ENCODE assay signal across 13 cellular contexts in the genomic region with DNA sequence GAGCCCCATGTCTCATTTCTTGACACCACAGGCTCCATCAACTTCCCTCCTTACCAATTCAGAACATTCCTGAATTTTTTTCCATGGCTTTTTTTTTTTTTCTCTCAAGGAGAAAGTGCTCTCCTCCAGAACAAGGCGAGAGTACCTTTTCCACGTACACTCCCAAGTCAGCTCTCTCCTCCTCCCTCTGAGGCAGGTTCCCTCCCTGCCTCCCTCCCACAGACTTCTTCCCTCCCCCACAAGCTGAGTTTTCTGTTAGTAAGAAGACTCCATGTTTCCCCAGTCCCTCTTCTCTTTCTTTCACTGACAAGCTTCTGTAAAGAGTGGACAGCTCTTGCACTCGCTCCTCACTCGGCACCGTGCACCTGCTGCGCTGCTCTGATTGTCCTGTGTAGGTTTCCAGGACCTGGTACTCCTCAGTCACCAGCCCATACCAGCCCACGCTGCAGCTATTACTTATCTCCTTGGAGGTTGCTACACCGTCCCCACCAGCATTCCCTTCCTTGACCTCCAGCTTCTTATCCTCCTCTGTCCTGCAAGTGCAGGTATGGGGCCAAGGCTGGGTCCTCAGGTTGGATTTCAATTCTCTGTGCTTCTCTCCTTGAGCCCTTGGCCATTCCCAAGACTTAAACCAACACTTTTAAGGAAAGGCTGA. TPM values are rescaled to one million over a fixed set of nuclear protein-coding genes. Genes with fewer than 3 reads are reported as not detected.
DNase-seq lines count a peak whose midpoint lies in the region; ATAC-seq and TF ChIP-seq lines count a peak whose summit lies in the region.
"Had no signal": no experiment of that assay in that cellular context is flagged by ENCODE, and none has a peak within 500 bp of the region (broad histone marks: within the 10 kb centered on the region; RNA-seq: fewer than 3 reads in every experiment).

No MANE protein-coding gene starts in this region.

- no peak overlapping the region for H4K5ac ChIP-seq in H9 (ENCODE audit: insufficient read length, low read depth, low read length)

- H3K27ac Mint-ChIP-seq in CD4-positive, CD25-positive, alpha-beta regulatory T cell, result peak overlapping the region; percentile 90 to 100 (median 95)
- peak overlapping the region in 2 of 3 experiments; percentile 34 to 70; a peak in 2 of 7 replicates for H3K27ac Mint-ChIP-seq in H9
- peak overlapping the region; percentile 24 for H3K27ac Mint-ChIP-seq in activated T-helper 2 cell treated with anti-CD3 and anti-CD28 coated beads, Interferon-gamma antibody, Interleukin-2, Interleukin-4, amounts not matched to agents 10 μg/mL and 5 μg/mL and 100 μg/mL, durations not matched to agents 14 hours and 24 hours and 36 hours
- H3K27ac Mint-ChIP-seq in naive thymus-derived CD4-positive, alpha-beta T cell, result peak overlapping the region; percentile 87 to 98 (median 94)

- H3K56ac ChIP-seq in H9 (ENCODE audit: insufficient read length, low read depth, low read length), result no peak overlapping the region

- ATAC-seq in CD4-positive, CD25-positive, alpha-beta regulatory T cell (ENCODE audit: low read depth in 2 of 2), result no peak
- ATAC-seq in naive thymus-derived CD4-positive, alpha-beta T cell, result no peak
- ATAC-seq in GM18517 (IDR thresholded peaks at IDR 0.05; ENCODE audit: unreplicated experiment), result no peak

- intact Hi-C loops in activated T-helper 2 cell treated with anti-CD3 and anti-CD28 coated beads, Interferon-gamma antibody, Interleukin-2, Interleukin-4, amounts not matched to agents 10 μg/mL and 5 μg/mL and 100 μg/mL, durations not matched to agents 14 hours and 24 hours and 36 hours (cut with micrococcal nuclease), result no loop called here
- intact Hi-C loops in naive thymus-derived CD4-positive, alpha-beta T cell (cut with micrococcal nuclease), result no loop called here

- POLR2A ChIA-PET in naive thymus-derived CD4-positive, alpha-beta T cell (lab: Charles Lee), result no interaction called here

- H2AFZ ChIP-seq in H9 (ENCODE audit: low read length), result no peak overlapping the region

- H2BK120ac ChIP-seq in H9 (ENCODE audit: low read depth, low read length, poor library complexity, severe bottlenecking), result no peak overlapping the region

- H3K79me1 ChIP-seq in H9 (ENCODE audit: insufficient read depth, low read depth, low read length, poor library complexity, severe bottlenecking), result no peaks in the 10 kb centered on the region

- H3K4me1 ChIP-seq in CD4-positive, CD25-positive, alpha-beta regulatory T cell (ENCODE audit: control insufficient read depth, insufficient read depth, low read length, poor library complexity, severe bottlenecking), result peaks cover 84% of the 10 kb centered on the region
- peaks cover 13% of the 10 kb centered on the region for H3K4me1 ChIP-seq in H9 (ENCODE audit: insufficient read depth, low read length)
- peaks cover 52 to 59% of the 10 kb centered on the region in 2 donors for H3K4me1 ChIP-seq in naive thymus-derived CD4-positive, alpha-beta T cell (ENCODE audit: control insufficient read depth in 2 of 2, insufficient read depth in 2 of 2, low read length in 2 of 2)

- DNase-seq in CD4-positive, CD25-positive, alpha-beta regulatory T cell, result no peak
- DNase-seq in H9 (peak; percentile 22), hypothalamus (lab: John Stamatoyannopoulos, UW) (no peak), NAMALWA (ENCODE audit: low spot score) (no peak)
- DNase-seq in activated T-helper 2 cell treated with anti-CD3 and anti-CD28 coated beads, Interferon-gamma antibody, Interleukin-2, Interleukin-4, amounts not matched to agents 10 μg/mL and 5 μg/mL and 100 μg/mL, durations not matched to agents 14 hours and 24 hours and 36 hours (ENCODE audit: low spot score), result no peak
- no peak for DNase-seq in naive thymus-derived CD4-positive, alpha-beta T cell
- DNase-seq: cerebellar nuclear complex; glutamatergic neuron; retina; SK-N-SH; stimulated activated CD4-positive, alpha-beta T cell treated with anti-CD3 and anti-CD28 coated beads, Interleukin-1b, Interleukin-23, amount 100 ng/mL, for 48 hours; stimulated activated CD8-positive, alpha-beta memory T cell treated with anti-CD3 and anti-CD28 coated beads, Interleukin-4, amount 100 ng/mL, for 48 hours had no signal

- H3K23ac ChIP-seq in H9 (ENCODE audit: insufficient read length, low read depth, low read length), result no peak overlapping the region

- H3K4me2 ChIP-seq in H9 (ENCODE audit: insufficient read depth, insufficient read length, low read length), result no peak overlapping the region
- H3K4me2 ChIP-seq: SK-N-SH had no signal

- peak overlapping the region; percentile 91 for H3K4me3 ChIP-seq in CD4-positive, CD25-positive, alpha-beta regulatory T cell (ENCODE audit: low read depth, low read length)
- no peak overlapping the region for H3K4me3 ChIP-seq in naive thymus-derived CD4-positive, alpha-beta T cell (ENCODE audit: low read length)

- H3T11ph ChIP-seq in H9 (ENCODE audit: low read length), result no peak overlapping the region

- H3K4me3 Mint-ChIP-seq in CD4-positive, CD25-positive, alpha-beta regulatory T cell, result peak overlapping the region; percentile 95 to 97 (median 96)
- peak overlapping the region in 1 of 2 experiments; percentile 10; a peak in 1 of 5 replicates for H3K4me3 Mint-ChIP-seq in H9
- peak overlapping the region; percentile 92 for H3K4me3 Mint-ChIP-seq in activated T-helper 2 cell treated with anti-CD3 and anti-CD28 coated beads, Interferon-gamma antibody, Interleukin-2, Interleukin-4, amounts not matched to agents 10 μg/mL and 5 μg/mL and 100 μg/mL, durations not matched to agents 14 hours and 24 hours and 36 hours (ENCODE audit: low read depth)
- H3K4me3 Mint-ChIP-seq in naive thymus-derived CD4-positive, alpha-beta T cell, result peak overlapping the region; percentile 87 to 98 (median 97)

- no peak overlapping the region for H3K9ac ChIP-seq in H9 (ENCODE audit: extremely low read depth, insufficient read length, low read length)
- H3K9ac ChIP-seq: SK-N-SH had no signal

- H3K4ac ChIP-seq in H9 (ENCODE audit: low read depth, low read length), result no peak overlapping the region

- H3K79me2 ChIP-seq in H9 (ENCODE audit: insufficient read depth, low read length), result peaks cover 4% of the 10 kb centered on the region; the same call in 1 of the 2 replicates

- H3K9me3 Mint-ChIP-seq in CD4-positive, CD25-positive, alpha-beta regulatory T cell, result no peaks in the 10 kb centered on the region
- H3K9me3 Mint-ChIP-seq in H9, result no peaks in the 10 kb centered on the region
- no peaks in the 10 kb centered on the region for H3K9me3 Mint-ChIP-seq in activated T-helper 2 cell treated with anti-CD3 and anti-CD28 coated beads, Interferon-gamma antibody, Interleukin-2, Interleukin-4, amounts not matched to agents 10 μg/mL and 5 μg/mL and 100 μg/mL, durations not matched to agents 14 hours and 24 hours and 36 hours
- H3K9me3 Mint-ChIP-seq in naive thymus-derived CD4-positive, alpha-beta T cell, result peaks cover 0 to 2% (median 0%) of the 10 kb centered on the region in 11 donors

- CTCF ChIA-PET in naive thymus-derived CD4-positive, alpha-beta T cell (lab: Charles Lee), result interaction anchor here (9.8 kb wide), 1 partner anchor 148 kb away, joined by 82 read pairs; no protein-coding TSS in a partner anchor

- peaks cover 2% of the 10 kb centered on the region for H3K36me3 ChIP-seq in CD4-positive, CD25-positive, alpha-beta regulatory T cell (ENCODE audit: control insufficient read depth, insufficient read depth, low read length)
- H3K36me3 ChIP-seq in naive thymus-derived CD4-positive, alpha-beta T cell (ENCODE audit: control insufficient read depth in 2 of 3, insufficient read depth in 3 of 3, low read length in 3 of 3), result no peaks in the 10 kb centered on the region

- H2BK20ac ChIP-seq in H9 (ENCODE audit: low read depth, low read length, poor library complexity, severe bottlenecking), result no peak overlapping the region

- peak overlapping the region; percentile 83 for H3K27ac ChIP-seq in CD4-positive, CD25-positive, alpha-beta regulatory T cell (ENCODE audit: insufficient read depth, low read length, poor library complexity, severe bottlenecking)
- no peak overlapping the region for H3K27ac ChIP-seq in H9 (ENCODE audit: insufficient read length, low read depth, low read length)
- H3K27ac ChIP-seq in naive thymus-derived CD4-positive, alpha-beta T cell (ENCODE audit: low read depth, low read length), result peak overlapping the region; percentile 82

- H3K9me3 ChIP-seq in CD4-positive, CD25-positive, alpha-beta regulatory T cell (ENCODE audit: control insufficient read depth in 2 of 2, low read length in 2 of 2), result no peaks in the 10 kb centered on the region
- H3K9me3 ChIP-seq in H9 (ENCODE audit: control insufficient read depth, low read depth, low read length), result no peaks in the 10 kb centered on the region
- no peaks in the 10 kb centered on the region for H3K9me3 ChIP-seq in naive thymus-derived CD4-positive, alpha-beta T cell (ENCODE audit: control insufficient read depth in 2 of 3, low read length in 3 of 3)
- H3K9me3 ChIP-seq: SK-N-SH had no signal

- no peak for TF ChIP-seq CTCF in H9 (conservative IDR thresholded peaks at IDR 0.05)

- H3K36me3 Mint-ChIP-seq in CD4-positive, CD25-positive, alpha-beta regulatory T cell, result peaks cover 16% of the 10 kb centered on the region
- peaks cover 0 to 14% (median 3%) of the 10 kb centered on the region in 3 experiments; a peak in 5 of 7 replicates for H3K36me3 Mint-ChIP-seq in H9 (ENCODE audit: insufficient read depth in 1 of 3, low read depth in 3 of 3)
- peaks cover 51% of the 10 kb centered on the region for H3K36me3 Mint-ChIP-seq in activated T-helper 2 cell treated with anti-CD3 and anti-CD28 coated beads, Interferon-gamma antibody, Interleukin-2, Interleukin-4, amounts not matched to agents 10 μg/mL and 5 μg/mL and 100 μg/mL, durations not matched to agents 14 hours and 24 hours and 36 hours (ENCODE audit: low read depth)
- H3K36me3 Mint-ChIP-seq in naive thymus-derived CD4-positive, alpha-beta T cell, result peaks cover 0 to 29% (median 0%) of the 10 kb centered on the region in 5 donors

- H3K23me2 ChIP-seq in H9 (ENCODE audit: insufficient read length, low read depth, low read length, poor library complexity, severe bottlenecking), result peaks cover 14% of the 10 kb centered on the region

- H2BK12ac ChIP-seq in H9 (ENCODE audit: insufficient read length, low read depth, low read length), result no peak overlapping the region

- WGBS in H9 (ENCODE audit: extremely low coverage, insufficient read length, low lambda C conversion rate), result no CpG with 5 or more reads among the region's 8 CpGs

- no peak overlapping the region for H2BK15ac ChIP-seq in H9 (ENCODE audit: low read depth, low read length)

- no peaks in the 10 kb centered on the region for H3K27me3 Mint-ChIP-seq in CD4-positive, CD25-positive, alpha-beta regulatory T cell
- H3K27me3 Mint-ChIP-seq in H9 (ENCODE audit: low read depth), result peaks cover 21% of the 10 kb centered on the region
- H3K27me3 Mint-ChIP-seq in activated T-helper 2 cell treated with anti-CD3 and anti-CD28 coated beads, Interferon-gamma antibody, Interleukin-2, Interleukin-4, amounts not matched to agents 10 μg/mL and 5 μg/mL and 100 μg/mL, durations not matched to agents 14 hours and 24 hours and 36 hours (ENCODE audit: low read depth), result no peaks in the 10 kb centered on the region
- H3K27me3 Mint-ChIP-seq in naive thymus-derived CD4-positive, alpha-beta T cell, result no peaks in the 10 kb centered on the region

- H4K8ac ChIP-seq in H9 (replicated peaks; ENCODE audit: insufficient read length, low read depth, low read length), result no peak overlapping the region

- no peaks in the 10 kb centered on the region for H4K20me1 ChIP-seq in H9 (ENCODE audit: control insufficient read depth, insufficient read depth, insufficient read length)

- H3K4me1 Mint-ChIP-seq in CD4-positive, CD25-positive, alpha-beta regulatory T cell, result peaks cover 42 to 92% (median 74%) of the 10 kb centered on the region in 4 donors
- peaks cover 58 to 59% of the 10 kb centered on the region in 2 experiments for H3K4me1 Mint-ChIP-seq in H9
- H3K4me1 Mint-ChIP-seq in activated T-helper 2 cell treated with anti-CD3 and anti-CD28 coated beads, Interferon-gamma antibody, Interleukin-2, Interleukin-4, amounts not matched to agents 10 μg/mL and 5 μg/mL and 100 μg/mL, durations not matched to agents 14 hours and 24 hours and 36 hours (ENCODE audit: low read depth), result peaks cover 72% of the 10 kb centered on the region
- H3K4me1 Mint-ChIP-seq in naive thymus-derived CD4-positive, alpha-beta T cell, result peaks cover 76 to 90% (median 86%) of the 10 kb centered on the region in 7 donors

- no peak overlapping the region for H3K14ac ChIP-seq in H9 (ENCODE audit: insufficient read depth, low read length)

- H4K91ac ChIP-seq in H9 (ENCODE audit: insufficient read length, low read depth, low read length), result no peak overlapping the region

- H3K27me3 ChIP-seq in CD4-positive, CD25-positive, alpha-beta regulatory T cell (ENCODE audit: control insufficient read depth, insufficient read depth, low read length), result no peaks in the 10 kb centered on the region
- no peaks in the 10 kb centered on the region for H3K27me3 ChIP-seq in H9 (ENCODE audit: insufficient read depth, low read length)
- no peaks in the 10 kb centered on the region for H3K27me3 ChIP-seq in naive thymus-derived CD4-positive, alpha-beta T cell (ENCODE audit: control insufficient read depth in 2 of 2, insufficient read depth in 2 of 2, low read length in 2 of 2)

- no peak overlapping the region for H2BK5ac ChIP-seq in H9 (ENCODE audit: insufficient read length, low read length)

- no peak overlapping the region for H2AK5ac ChIP-seq in H9 (ENCODE audit: insufficient read length, low read length)

- no peak overlapping the region for H3K18ac ChIP-seq in H9 (ENCODE audit: insufficient read length, low read depth, low read length)

RNA-seq across cellular contexts. Expression of a gene that starts 3.8 kb away (rescaled TPM):
- total RNA-seq in CD4-positive, CD25-positive, alpha-beta regulatory T cell, result 58.3 TPM
- polyA plus RNA-seq in CD4-positive, CD25-positive, alpha-beta regulatory T cell, result 10 to 100 TPM; 34.4 to 41.7 (median 38.3) TPM
- 16.8 and 19.1 TPM in 2 replicates for total RNA-seq in H9 (2021)
- total RNA-seq in activated T-helper 2 cell treated with anti-CD3 and anti-CD28 coated beads, Interferon-gamma antibody, Interleukin-2, Interleukin-4, amounts not matched to agents 10 μg/mL and 5 μg/mL and 100 μg/mL, durations not matched to agents 14 hours and 24 hours and 36 hours, result 63.8 and 64.6 TPM in 2 replicates
- 10 to 100 TPM; 36.2 to 72.2 (median 55.8) TPM for total RNA-seq in naive thymus-derived CD4-positive, alpha-beta T cell
- 10 to 100 TPM; 19.1 to 29.0 TPM for polyA plus RNA-seq in naive thymus-derived CD4-positive, alpha-beta T cell

Comparison
In these comparisons a context has a peak if more than half of its experiments do, and no peak if none do; other contexts are left out.
1. H3K27ac Mint-ChIP-seq: peak in every context shown above with its lines; median percentile 95 in CD4-positive, CD25-positive, alpha-beta regulatory T cell; 94 in naive thymus-derived CD4-positive, alpha-beta T cell; 52 in H9; 24 in activated T-helper 2 cell treated with anti-CD3 and anti-CD28 coated beads, Interferon-gamma antibody, Interleukin-2, Interleukin-4, amounts not matched to agents 10 μg/mL and 5 μg/mL and 100 μg/mL, durations not matched to agents 14 hours and 24 hours and 36 hours.